In genomic region chr18:77053616-77054287, GRCh38 we compare ENCODE assay signal across 9 cellular contexts.
DNase-seq lines count a peak whose midpoint lies in the region; ATAC-seq and TF ChIP-seq lines count a peak whose summit lies in the region.
"Had no signal": no experiment of that assay in that cellular context is flagged by ENCODE, and none has a peak within 500 bp of the region (broad histone marks: within the 10 kb centered on the region; RNA-seq: fewer than 3 reads in every experiment).

No MANE protein-coding gene starts in this region.

- H3K4me3 ChIP-seq in AG04450 (ENCODE audit: low read depth, low read length) (no peak overlapping the region), MM.1S (ENCODE audit: low read length) (no peak overlapping the region)

- H3K79me2 ChIP-seq in MM.1S (ENCODE audit: low read length): no peaks in the 10 kb centered on the region; the same call in 1 of the 2 replicates

- no peaks in the 10 kb centered on the region for H3K27me3 Mint-ChIP-seq in dendritic cell treated with granulocyte-macrophage colony-stimulating factor and Interleukin-4, amounts not matched to agents 40 ng/mL and 50 ng/mL, for 4 days
- H3K27me3 Mint-ChIP-seq in osteocyte (ENCODE audit: unreplicated experiment): no peaks in the 10 kb centered on the region

- H3K36me3 Mint-ChIP-seq in dendritic cell treated with granulocyte-macrophage colony-stimulating factor and Interleukin-4, amounts not matched to agents 40 ng/mL and 50 ng/mL, for 4 days (ENCODE audit: low read depth): peaks cover 40% of the 10 kb centered on the region
- H3K36me3 Mint-ChIP-seq in osteocyte (ENCODE audit: unreplicated experiment): no peaks in the 10 kb centered on the region

- H3F3A ChIP-seq in MM.1S (ENCODE audit: insufficient read depth, low read length): no peaks in the 10 kb centered on the region

- H2AFZ ChIP-seq in MM.1S (ENCODE audit: low read length): no peak overlapping the region

- H4K20me1 ChIP-seq in MM.1S (ENCODE audit: insufficient read depth, low read length): no peaks in the 10 kb centered on the region

- H3K27ac Mint-ChIP-seq in dendritic cell treated with granulocyte-macrophage colony-stimulating factor and Interleukin-4, amounts not matched to agents 40 ng/mL and 50 ng/mL, for 4 days: peak overlapping the region; percentile 97
- H3K27ac Mint-ChIP-seq in osteocyte (ENCODE audit: unreplicated experiment): peak overlapping the region; percentile 87

- H3K9ac ChIP-seq in MM.1S (ENCODE audit: low read length): no peak overlapping the region
- H3K9ac ChIP-seq: KMS-11 had no signal

- H3K27me3 ChIP-seq in AG04450 (ENCODE audit: control insufficient read depth, insufficient read depth, low read length) (no peaks in the 10 kb centered on the region), MM.1S (replicated peaks; ENCODE audit: insufficient read depth, low read length) (no peaks in the 10 kb centered on the region)

- no peak overlapping the region for H3K4me2 ChIP-seq in MM.1S (ENCODE audit: low read depth, low read length)

- peaks cover 15% of the 10 kb centered on the region for H3K4me1 ChIP-seq in MM.1S (ENCODE audit: low read length)

- CTCF ChIA-PET in AG04450 (lab: Charles Lee): interaction anchor here (0.5 to 2.6 kb wide), 12 partner anchors 16 to 251 kb away, joined by 3 to 19 read pairs (median 6); partner anchors contain the start of gene GALR1

- peaks cover 65% of the 10 kb centered on the region for H3K4me1 Mint-ChIP-seq in dendritic cell treated with granulocyte-macrophage colony-stimulating factor and Interleukin-4, amounts not matched to agents 40 ng/mL and 50 ng/mL, for 4 days (ENCODE audit: low read depth)
- H3K4me1 Mint-ChIP-seq in osteocyte (ENCODE audit: unreplicated experiment): peaks cover 42% of the 10 kb centered on the region

- intact Hi-C loops in dendritic cell treated with granulocyte-macrophage colony-stimulating factor and Interleukin-4, amounts not matched to agents 40 ng/mL and 50 ng/mL, for 4 days (cut with micrococcal nuclease): loop anchor here (1.0 to 2.0 kb wide), 4 partner anchors 12 to 77 kb away; no protein-coding TSS in a partner anchor

- peak overlapping the region; percentile 66 for H3K4me3 Mint-ChIP-seq in dendritic cell treated with granulocyte-macrophage colony-stimulating factor and Interleukin-4, amounts not matched to agents 40 ng/mL and 50 ng/mL, for 4 days
- H3K4me3 Mint-ChIP-seq in osteocyte (ENCODE audit: unreplicated experiment): no peak overlapping the region

- H3K27ac ChIP-seq in AG04450 (ENCODE audit: low read depth, low read length) (peak overlapping the region; percentile 70), MM.1S (ENCODE audit: low read length) (peak overlapping the region; percentile 67; the same call in 1 of the 2 replicates)

- peaks cover 3% of the 10 kb centered on the region; the same call in 1 of the 2 replicates for H3K9me3 ChIP-seq in AG04450 (ENCODE audit: control insufficient read depth, insufficient read depth, low read length)
- no peaks in the 10 kb centered on the region for H3K9me3 ChIP-seq in MM.1S (replicated peaks; ENCODE audit: insufficient read depth, low read length)

- TF ChIP-seq CTCF in AG04450 (IDR thresholded peaks at IDR 0.05; ENCODE audit: low read depth, low read length) (no peak), MM.1S (IDR thresholded peaks at IDR 0.05; ENCODE audit: low read length) (no peak), osteocyte (IDR thresholded peaks at IDR 0.05) (no peak)

- H3K36me3 ChIP-seq in MM.1S (replicated peaks; ENCODE audit: insufficient read depth, low read length): no peaks in the 10 kb centered on the region

- H3K9me3 Mint-ChIP-seq in dendritic cell treated with granulocyte-macrophage colony-stimulating factor and Interleukin-4, amounts not matched to agents 40 ng/mL and 50 ng/mL, for 4 days: no peaks in the 10 kb centered on the region
- no peaks in the 10 kb centered on the region for H3K9me3 Mint-ChIP-seq in osteocyte (ENCODE audit: unreplicated experiment)

- H3K9me2 ChIP-seq in MM.1S (replicated peaks; ENCODE audit: insufficient read depth, low read length): no peaks in the 10 kb centered on the region

- DNase-seq in AG04450 (ENCODE audit: low read depth, low spot score) (no peak), MM.1S (no peak), osteocyte (ENCODE audit: extremely low spot score, unreplicated experiment) (no peak), DMS53 treated with DMSO at 0.1 percent for 48 hours (lab: John Stamatoyannopoulos, UW; ENCODE audit: unreplicated experiment) (no peak), SHP77 (lab: John Stamatoyannopoulos, UW) (no peak), EL (no peak)

- POLR2A ChIA-PET in AG04450 (lab: Yijun Ruan, JAX): interaction anchor here (0.7 kb wide), 1 partner anchor 77 kb away, joined by 3 read pairs; no protein-coding TSS in a partner anchor

- no peak for ATAC-seq in GM21526 (IDR thresholded peaks at IDR 0.05; ENCODE audit: low FRiP score, unreplicated experiment)
